Comparison of ENCODE assay signal across 28 cellular contexts in genomic region chrX:40360557-40360956, GRCh38.
"Had no signal": no experiment of that assay in that cellular context is flagged by ENCODE, and none has a peak within 500 bp of the region (broad histone marks: within the 10 kb centered on the region; RNA-seq: fewer than 3 reads in every experiment).

No MANE protein-coding gene starts in this region.

- H3K4me1 Mint-ChIP-seq: mesothelial cell of epicardium, naive B cell had no signal

- ATAC-seq: effector memory CD8-positive, alpha-beta T cell; esophagus mucosa; gastrocnemius medialis; heart right ventricle; left cardiac atrium; left lung; left ventricle myocardium superior; lower lobe of right lung; mucosa of descending colon had no signal

- H3K4me3 ChIP-seq: colonic mucosa, esophagus squamous epithelium, gastrocnemius medialis, heart right ventricle, left lung, lower lobe of right lung, mucosa of descending colon had no signal

- FAIRE-seq: endometrium, islet of Langerhans, keratinocyte had no signal

- DNase-seq: colonic mucosa; cortex of kidney; effector CD8-positive, alpha-beta T cell; effector memory CD8-positive, alpha-beta T cell; endodermal cell; erythroblast; esophagus squamous epithelium; foreskin fibroblast; foreskin melanocyte; gastrocnemius medialis; glutamatergic neuron; head of caudate nucleus; heart right ventricle; hippocampal formation; left cardiac atrium; left lung; left ventricle myocardium superior; lower lobe of right lung; mesenchymal stem cell; mucosa of descending colon; naive B cell had no signal

- H3K27me3 Mint-ChIP-seq: effector memory CD8-positive, alpha-beta T cell had no signal

- H3K9me3 ChIP-seq: colonic mucosa, left lung, lower lobe of right lung, mucosa of descending colon had no signal

- H3K27ac ChIP-seq: colonic mucosa, epithelial cell of prostate, esophagus squamous epithelium, gastrocnemius medialis, heart right ventricle, left lung, lower lobe of right lung had no signal

- H3K36me3 Mint-ChIP-seq: naive B cell had no signal

- H3K4me1 ChIP-seq: colonic mucosa, esophagus squamous epithelium, gastrocnemius medialis, heart right ventricle, left lung, lower lobe of right lung had no signal

- H3K36me3 ChIP-seq: colonic mucosa, esophagus squamous epithelium, gastrocnemius medialis, heart right ventricle, left lung, lower lobe of right lung had no signal

- H3K9me3 Mint-ChIP-seq: dendritic cell treated with granulocyte-macrophage colony-stimulating factor and Interleukin-4, amounts not matched to agents 40 ng/mL and 50 ng/mL, for 4 days; effector memory CD8-positive, alpha-beta T cell had no signal

- H3K27ac Mint-ChIP-seq: dendritic cell treated with granulocyte-macrophage colony-stimulating factor and Interleukin-4, amounts not matched to agents 40 ng/mL and 50 ng/mL, for 4 days; effector memory CD8-positive, alpha-beta T cell; endodermal cell; mesothelial cell of epicardium had no signal

- H3K27me3 ChIP-seq: esophagus squamous epithelium, left lung had no signal

- H3K4me3 Mint-ChIP-seq: dendritic cell treated with granulocyte-macrophage colony-stimulating factor and Interleukin-4, amounts not matched to agents 40 ng/mL and 50 ng/mL, for 4 days; effector memory CD8-positive, alpha-beta T cell; endodermal cell; mesothelial cell of epicardium; naive B cell had no signal
